2 cellular contexts compared by ENCODE assay signal in genomic region chr6:44298055-44298803, GRCh38.
TF ChIP-seq lines count a peak whose summit lies in the region.

No MANE protein-coding gene starts in this region.

TF ChIP-seq in GM12878, 131 proteins besides CTCF, POLR2A, EP300 and RAD21:
- TF ChIP-seq RFX5 (IDR thresholded peaks at IDR 0.05; ENCODE audit: low read depth, low read length), result no peak
- no peak for TF ChIP-seq RAD51 (IDR thresholded peaks at IDR 0.05)
- TF ChIP-seq NRF1 (conservative IDR thresholded peaks at IDR 0.05; ENCODE audit: low read depth, low read length), result no peak
- no peak for TF ChIP-seq HDGF (IDR thresholded peaks at IDR 0.05)
- TF ChIP-seq ZNF592 (IDR thresholded peaks at IDR 0.05), result no peak
- TF ChIP-seq IRF4 (IDR thresholded peaks at IDR 0.05; ENCODE audit: low read depth, low read length), result no peak
- TF ChIP-seq SIX5 (IDR thresholded peaks at IDR 0.05; ENCODE audit: low read depth, low read length, severe bottlenecking), result no peak
- TF ChIP-seq ESRRA (IDR thresholded peaks at IDR 0.05; ENCODE audit: low read length), result no peak
- TF ChIP-seq NR2C1 (IDR thresholded peaks at IDR 0.05), result no peak
- no peak for TF ChIP-seq MYB (IDR thresholded peaks at IDR 0.05; ENCODE audit: borderline replicate concordance, low read depth, low read length)
- TF ChIP-seq ZNF207 (IDR thresholded peaks at IDR 0.05; ENCODE audit: borderline replicate concordance), result no peak

TF ChIP-seq in GM12891, 5 proteins besides CTCF, POLR2A, EP300 and RAD21:
- TF ChIP-seq POLR2AphosphoS5 (IDR thresholded peaks at IDR 0.05; ENCODE audit: low read depth, low read length) (no peak), POU2F2 (IDR thresholded peaks at IDR 0.05; ENCODE audit: low read depth, low read length) (no peak), TAF1 (IDR thresholded peaks at IDR 0.05; ENCODE audit: low read depth, low read length) (no peak), SPI1 (IDR thresholded peaks at IDR 0.05; ENCODE audit: low read depth, low read length) (no peak), PAX5 (IDR thresholded peaks at IDR 0.05; ENCODE audit: insufficient read depth, low read length, severe bottlenecking) (no peak)
